31 cellular contexts compared by ENCODE assay signal in genomic region chr2:108810993-108811957, GRCh38.
"Had no signal": no experiment of that assay in that cellular context is flagged by ENCODE, and none has a peak within 500 bp of the region (broad histone marks: within the 10 kb centered on the region; RNA-seq: fewer than 3 reads in every experiment).

No MANE protein-coding gene starts in this region.

- H3K27me3 Mint-ChIP-seq: activated CD4-positive, alpha-beta memory T cell treated with anti-CD3 and anti-CD28 coated beads for 36 hours; activated CD4-positive, alpha-beta T cell treated with anti-CD3 and anti-CD28 coated beads for 36 hours; activated CD4-positive, alpha-beta T cell treated with anti-CD3 and anti-CD28 coated beads, Interleukin-2, amount 10 ng/mL, durations not matched to agents 24 days and 14 days; activated CD8-positive, alpha-beta memory T cell treated with anti-CD3 and anti-CD28 coated beads, Interleukin-2, amount 10 ng/mL, durations not matched to agents 7 days and 5 days; activated naive CD4-positive, alpha-beta T cell treated with anti-CD3 and anti-CD28 coated beads, Interleukin-2, amount 10 ng/mL, durations not matched to agents 7 days and 5 days; activated naive CD8-positive, alpha-beta T cell treated with anti-CD3 and anti-CD28 coated beads, Interleukin-2, amount 10 ng/mL, durations not matched to agents 7 days and 5 days; brain; dendritic cell treated with granulocyte-macrophage colony-stimulating factor and Interleukin-4, amounts not matched to agents 40 ng/mL and 50 ng/mL, for 4 days; T-cell had no signal

- H3K4me3 ChIP-seq: ascending aorta, breast epithelium, cardiac muscle cell, coronary artery, dorsolateral prefrontal cortex had no signal

- DNase-seq: activated CD4-positive, alpha-beta memory T cell treated with anti-CD3 and anti-CD28 coated beads for 36 hours; activated CD4-positive, alpha-beta T cell treated with anti-CD3 and anti-CD28 coated beads for 36 hours; activated CD4-positive, alpha-beta T cell treated with anti-CD3 and anti-CD28 coated beads, Interleukin-2, amount 10 ng/mL, durations not matched to agents 24 days and 14 days; activated CD4-positive, CD25-positive, alpha-beta regulatory T cell; activated CD4-positive, CD25-positive, alpha-beta regulatory T cell treated with anti-CD3 and anti-CD28 coated beads, Interleukin-2, amount 50 U/mL, for 72 hours; activated CD8-positive, alpha-beta memory T cell treated with anti-CD3 and anti-CD28 coated beads, Interleukin-2, amount 10 ng/mL, durations not matched to agents 7 days and 5 days; activated CD8-positive, alpha-beta memory T cell treated with anti-CD3 and anti-CD28 coated beads, Interleukin-2, amount 50 U/mL, for 4 hours; activated CD8-positive, alpha-beta T cell treated with anti-CD3 and anti-CD28 coated beads, Interleukin-2, amount 10 ng/mL, durations not matched to agents 7 days and 5 days; activated gamma-delta T cell; activated naive CD4-positive, alpha-beta T cell; activated naive CD4-positive, alpha-beta T cell treated with anti-CD3 and anti-CD28 coated beads, Interleukin-2, amount 10 ng/mL, durations not matched to agents 7 days and 5 days; activated naive CD8-positive, alpha-beta T cell treated with anti-CD3 and anti-CD28 coated beads, Interleukin-2, amount 10 ng/mL, durations not matched to agents 7 days and 5 days; activated T-cell treated with anti-CD3 and anti-CD28 coated beads, Interleukin-2, amount 50 U/mL, for 1 hour; activated T-cell treated with anti-CD3 and anti-CD28 coated beads, Interleukin-2, amount 50 U/mL, for 48 hours; central memory CD4-positive, alpha-beta T cell; dorsolateral prefrontal cortex; effector memory CD4-positive, alpha-beta T cell; endodermal cell; foreskin fibroblast; head of caudate nucleus; T-cell; T1000 had no signal

- H3K27ac ChIP-seq: ascending aorta, breast epithelium, cardiac muscle cell, coronary artery, dorsolateral prefrontal cortex had no signal

- ATAC-seq: activated CD4-positive, alpha-beta T cell treated with anti-CD3 and anti-CD28 coated beads for 36 hours; activated CD8-positive, alpha-beta memory T cell treated with anti-CD3 and anti-CD28 coated beads, Interleukin-2, amount 10 ng/mL, durations not matched to agents 7 days and 5 days; activated CD8-positive, alpha-beta T cell treated with anti-CD3 and anti-CD28 coated beads, Interleukin-2, amount 10 ng/mL, durations not matched to agents 7 days and 5 days; activated naive CD4-positive, alpha-beta T cell treated with anti-CD3 and anti-CD28 coated beads, Interleukin-2, amount 50 U/mL, for 72 hours; esophagus mucosa; T-cell had no signal

- H3K4me1 ChIP-seq: ascending aorta, breast epithelium had no signal

- H3K36me3 ChIP-seq: breast epithelium had no signal

- H3K27ac Mint-ChIP-seq: activated CD4-positive, alpha-beta memory T cell treated with anti-CD3 and anti-CD28 coated beads for 36 hours; activated CD4-positive, alpha-beta T cell treated with anti-CD3 and anti-CD28 coated beads for 36 hours; activated CD8-positive, alpha-beta memory T cell treated with anti-CD3 and anti-CD28 coated beads, Interleukin-2, amount 10 ng/mL, durations not matched to agents 7 days and 5 days; activated CD8-positive, alpha-beta T cell treated with anti-CD3 and anti-CD28 coated beads, Interleukin-2, amount 10 ng/mL, durations not matched to agents 7 days and 5 days; activated naive CD4-positive, alpha-beta T cell treated with anti-CD3 and anti-CD28 coated beads, Interleukin-2, amount 10 ng/mL, durations not matched to agents 7 days and 5 days; activated naive CD8-positive, alpha-beta T cell treated with anti-CD3 and anti-CD28 coated beads, Interleukin-2, amount 10 ng/mL, durations not matched to agents 7 days and 5 days; brain; dendritic cell treated with granulocyte-macrophage colony-stimulating factor and Interleukin-4, amounts not matched to agents 40 ng/mL and 50 ng/mL, for 4 days; endodermal cell; T-cell; T-helper 1 cell treated with Interleukin-12 subunit alpha and Interleukin-12 subunit beta and Interleukin-4 antibody, amounts not matched to agents 30 μg/mL and 1 μg/mL, for 36 hours had no signal

- H3K4me1 Mint-ChIP-seq: activated CD4-positive, alpha-beta T cell treated with anti-CD3 and anti-CD28 coated beads for 36 hours; activated CD8-positive, alpha-beta memory T cell treated with anti-CD3 and anti-CD28 coated beads, Interleukin-2, amount 10 ng/mL, durations not matched to agents 7 days and 5 days; activated naive CD4-positive, alpha-beta T cell treated with anti-CD3 and anti-CD28 coated beads, Interleukin-2, amount 10 ng/mL, durations not matched to agents 7 days and 5 days; endodermal cell; T-cell had no signal

- H3K4me3 Mint-ChIP-seq: activated CD4-positive, alpha-beta memory T cell treated with anti-CD3 and anti-CD28 coated beads for 36 hours; activated CD4-positive, alpha-beta T cell treated with anti-CD3 and anti-CD28 coated beads for 36 hours; activated CD4-positive, alpha-beta T cell treated with anti-CD3 and anti-CD28 coated beads, Interleukin-2, amount 10 ng/mL, durations not matched to agents 24 days and 14 days; activated CD8-positive, alpha-beta memory T cell treated with anti-CD3 and anti-CD28 coated beads, Interleukin-2, amount 10 ng/mL, durations not matched to agents 7 days and 5 days; activated CD8-positive, alpha-beta T cell treated with anti-CD3 and anti-CD28 coated beads, Interleukin-2, amount 10 ng/mL, durations not matched to agents 7 days and 5 days; activated naive CD4-positive, alpha-beta T cell treated with anti-CD3 and anti-CD28 coated beads, Interleukin-2, amount 10 ng/mL, durations not matched to agents 7 days and 5 days; activated naive CD8-positive, alpha-beta T cell treated with anti-CD3 and anti-CD28 coated beads, Interleukin-2, amount 10 ng/mL, durations not matched to agents 7 days and 5 days; brain; dendritic cell treated with granulocyte-macrophage colony-stimulating factor and Interleukin-4, amounts not matched to agents 40 ng/mL and 50 ng/mL, for 4 days; endodermal cell; T-cell; T-helper 1 cell treated with Interleukin-12 subunit alpha and Interleukin-12 subunit beta and Interleukin-4 antibody, amounts not matched to agents 30 μg/mL and 1 μg/mL, for 36 hours had no signal

- H3K27me3 ChIP-seq: ascending aorta, breast epithelium, cardiac muscle cell, dorsolateral prefrontal cortex had no signal
